In genomic region chrX:17692709-17693346, GRCh38 we compare ENCODE assay signal across 11 cellular contexts. TPM values are rescaled to one million over a fixed set of nuclear protein-coding genes. Genes with fewer than 3 reads are reported as not detected.
DNase-seq lines count a peak whose midpoint lies in the region; ATAC-seq and TF ChIP-seq lines count a peak whose summit lies in the region.
"Had no signal": no experiment of that assay in that cellular context is flagged by ENCODE, and none has a peak within 500 bp of the region (broad histone marks: within the 10 kb centered on the region; RNA-seq: fewer than 3 reads in every experiment).

No MANE protein-coding gene starts in this region.

- H3K27ac ChIP-seq in upper lobe of left lung = no peak overlapping the region
- no peak overlapping the region for H3K27ac ChIP-seq in vagina

- H3K9me3 ChIP-seq in upper lobe of left lung (no peaks in the 10 kb centered on the region), vagina (no peaks in the 10 kb centered on the region)

- WGBS in upper lobe of left lung, 2 donors = 71 to 97% methylated on average over 2 to 5 of the region's 5 CpGs

- peak; percentile 28 for DNase-seq in AG20443 (ENCODE audit: low spot score)
- DNase-seq in HCEC 1CT = peak; percentile 27
- DNase-seq in NCI-H82 treated with DMSO at 0.1 percent for 48 hours (lab: John Stamatoyannopoulos, UW; ENCODE audit: unreplicated experiment) = peak; percentile 66
- DNase-seq in fibroblast of gingiva (ENCODE audit: low read depth) = peak; percentile 53
- DNase-seq in upper lobe of left lung = no peak
- DNase-seq in HUDEP-2 (lab: John Stamatoyannopoulos, UW; ENCODE audit: unreplicated experiment in 76 of 76) = no peak
- no peak for DNase-seq in activated T-cell treated with anti-CD3 and anti-CD28 coated beads, Interleukin-2, amount 50 U/mL, for 4 hours
- no peak for DNase-seq in vagina (ENCODE audit: extremely low spot score in 2 of 2)
- DNase-seq: activated CD4-positive, alpha-beta T cell treated with anti-CD3 and anti-CD28 coated beads, Interleukin-2, amount 50 U/mL, for 4 hours; caudate nucleus; hypothalamus had no signal

- no peaks in the 10 kb centered on the region for H3K27me3 ChIP-seq in upper lobe of left lung
- no peaks in the 10 kb centered on the region for H3K27me3 ChIP-seq in vagina

- H3K27me3 Mint-ChIP-seq in activated T-cell treated with anti-CD3 and anti-CD28 coated beads, Interleukin-2, amount 50 U/mL, for 4 hours (ENCODE audit: low read depth) = no peaks in the 10 kb centered on the region

- intact Hi-C loops in vagina (cut with DNase I) = no loop called here

- H3K4me3 Mint-ChIP-seq in activated T-cell treated with anti-CD3 and anti-CD28 coated beads, Interleukin-2, amount 50 U/mL, for 4 hours = no peak overlapping the region

- no peaks in the 10 kb centered on the region for H3K4me1 ChIP-seq in upper lobe of left lung
- H3K4me1 ChIP-seq in vagina = no peaks in the 10 kb centered on the region

- no peak for TF ChIP-seq CTCF in upper lobe of left lung (IDR thresholded peaks at IDR 0.05)
- TF ChIP-seq CTCF in vagina (IDR thresholded peaks at IDR 0.05) = no peak

- ATAC-seq in upper lobe of left lung (ENCODE audit: low FRiP score in 2 of 2) = no peak
- no peak for ATAC-seq in activated T-cell treated with anti-CD3 and anti-CD28 coated beads, Interleukin-2, amount 50 U/mL, for 4 hours

- TF ChIP-seq EP300 in upper lobe of left lung (IDR thresholded peaks at IDR 0.05) = no peak

- H3K9me3 Mint-ChIP-seq in activated T-cell treated with anti-CD3 and anti-CD28 coated beads, Interleukin-2, amount 50 U/mL, for 4 hours = no peaks in the 10 kb centered on the region

- H3K4me1 Mint-ChIP-seq in activated T-cell treated with anti-CD3 and anti-CD28 coated beads, Interleukin-2, amount 50 U/mL, for 4 hours (ENCODE audit: low read depth) = no peaks in the 10 kb centered on the region

- H3K4me3 ChIP-seq in upper lobe of left lung = no peak overlapping the region
- H3K4me3 ChIP-seq in vagina = no peak overlapping the region

- H3K36me3 Mint-ChIP-seq in activated T-cell treated with anti-CD3 and anti-CD28 coated beads, Interleukin-2, amount 50 U/mL, for 4 hours (ENCODE audit: insufficient read depth) = no peaks in the 10 kb centered on the region

- no peak for TF ChIP-seq POLR2A in upper lobe of left lung (IDR thresholded peaks at IDR 0.05)
- no peak for TF ChIP-seq POLR2A in vagina (IDR thresholded peaks at IDR 0.05)

- no peaks in the 10 kb centered on the region for H3K36me3 ChIP-seq in upper lobe of left lung
- no peaks in the 10 kb centered on the region for H3K36me3 ChIP-seq in vagina

RNA-seq across cellular contexts. Expression of gene SCML1, which starts 44.5 kb away (rescaled TPM):
- 10 to 100 TPM in 4 of 6 donors, 1 to 10 TPM in 2; 6.8 to 20.9 (median 12.8) TPM for total RNA-seq in upper lobe of left lung
- total RNA-seq in activated T-cell treated with anti-CD3 and anti-CD28 coated beads, Interleukin-2, amount 50 U/mL, for 4 hours = 1 to 10 TPM; 1.7 to 2.3 (median 2.3) TPM
- total RNA-seq in vagina = 11.8 TPM

Comparison
In these comparisons a context has a peak if more than half of its experiments do, and no peak if none do; other contexts are left out.
1. DNase-seq: peak in AG20443 (single experiment), HCEC 1CT (single experiment), NCI-H82 treated with DMSO at 0.1 percent for 48 hours (single experiment) and fibroblast of gingiva (single experiment); none in upper lobe of left lung (0 of 2), HUDEP-2 (0 of 76), activated T-cell treated with anti-CD3 and anti-CD28 coated beads, Interleukin-2, amount 50 U/mL, for 4 hours (single experiment) and vagina (0 of 2).